Comparison of ENCODE assay signal across 10 cellular contexts in the genomic region with DNA sequence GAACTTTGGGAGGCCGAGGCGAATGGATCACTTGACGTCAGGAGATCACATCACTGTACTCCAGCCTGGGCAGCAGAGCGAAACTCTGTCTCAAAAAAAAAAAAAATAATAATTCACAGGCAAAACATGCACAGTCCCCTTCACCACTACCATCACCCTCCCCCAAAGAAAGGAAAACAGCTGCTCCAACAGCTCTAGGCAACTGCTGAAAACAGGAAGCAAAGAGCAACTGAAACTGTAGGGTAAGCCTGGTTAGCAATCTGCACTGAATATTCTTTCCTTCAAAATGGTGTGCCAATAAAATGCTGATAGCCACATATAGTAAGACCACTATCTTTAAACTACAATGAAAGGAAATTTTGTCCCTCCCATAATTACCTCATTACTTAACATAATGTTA. TPM values are rescaled to one million over a fixed set of nuclear protein-coding genes. Genes with fewer than 3 reads are reported as not detected.
A peak's percentile ranks its signal among the peaks of the same experiment; 100 is the strongest.
DNase-seq lines count a peak whose midpoint lies in the region; ATAC-seq and TF ChIP-seq lines count a peak whose summit lies in the region.
"Had no signal": no experiment of that assay in that cellular context is flagged by ENCODE, and none has a peak within 500 bp of the region (broad histone marks: within the 10 kb centered on the region; RNA-seq: fewer than 3 reads in every experiment).

No MANE protein-coding gene starts in this region.

- H3K27ac Mint-ChIP-seq in T-helper 17 cell, result no peak overlapping the region

- H3K4me1 ChIP-seq in neutrophil (ENCODE audit: control insufficient read depth in 1 of 2, insufficient read depth in 1 of 2, low read depth in 1 of 2, low read length in 1 of 2) (peaks cover 62 to 69% of the 10 kb centered on the region in 2 experiments), SK-N-SH (ENCODE audit: control insufficient read depth in 1 of 2, insufficient read depth in 2 of 2, low read depth in 1 of 2, low read length in 1 of 2) (peaks cover 0 to 11% of the 10 kb centered on the region in 2 experiments; a peak in 2 of 4 replicates)

- peaks cover 23% of the 10 kb centered on the region for H3K4me1 Mint-ChIP-seq in T-helper 17 cell

- no peaks in the 10 kb centered on the region for H3K27me3 Mint-ChIP-seq in T-helper 17 cell

- TF ChIP-seq EP300 in SK-N-SH (IDR thresholded peaks at IDR 0.05; ENCODE audit: borderline replicate concordance in 1 of 2, low read depth in 1 of 2, low read length in 1 of 2), result no peak

- H3K4me2 ChIP-seq in SK-N-SH, result no peak overlapping the region

- no peak overlapping the region for H2AFZ ChIP-seq in SK-N-SH (ENCODE audit: low read depth)

- no peak overlapping the region for H3K9ac ChIP-seq in SK-N-SH

- no peak for DNase-seq in T-helper 17 cell
- no peak for DNase-seq in posterior vena cava (ENCODE audit: low spot score)
- no peak for DNase-seq in SK-N-SH
- DNase-seq in COLO668 (lab: John Stamatoyannopoulos, UW; ENCODE audit: unreplicated experiment), result no peak
- DNase-seq: activated CD4-positive, alpha-beta T cell treated with anti-CD3 and anti-CD28 coated beads, Interleukin-2, amount 50 U/mL, for 48 hours; stimulated activated CD4-positive, alpha-beta T cell treated with anti-CD3 and anti-CD28 coated beads, Interleukin-2, amount 100 ng/mL, for 48 hours had no signal

- H3K36me3 ChIP-seq in neutrophil (peaks cover 54% of the 10 kb centered on the region), SK-N-SH (replicated peaks in 1 of 2; ENCODE audit: control insufficient read depth in 1 of 2, insufficient read depth in 2 of 2, low read length in 1 of 2) (peaks cover 14 to 44% of the 10 kb centered on the region in 2 experiments)

- peak overlapping the region; percentile 5 to 8 for H3K4me3 ChIP-seq in neutrophil (ENCODE audit: low read depth in 1 of 2, low read length in 1 of 2)
- no peak overlapping the region for H3K4me3 ChIP-seq in SK-N-SH (ENCODE audit: low read depth in 2 of 2, low read length in 1 of 2)

- peaks cover 48% of the 10 kb centered on the region for H4K20me1 ChIP-seq in SK-N-SH (ENCODE audit: insufficient read depth)

- TF ChIP-seq CTCF in neutrophil (IDR thresholded peaks at IDR 0.05), result no peak
- TF ChIP-seq CTCF in SK-N-SH (IDR thresholded peaks at IDR 0.05), result no peak

- H3K27me3 ChIP-seq in neutrophil, result no peaks in the 10 kb centered on the region
- no peaks in the 10 kb centered on the region for H3K27me3 ChIP-seq in SK-N-SH (ENCODE audit: insufficient read depth)

- H3F3A ChIP-seq in SK-N-SH (replicated peaks; ENCODE audit: insufficient read depth), result peaks cover 7% of the 10 kb centered on the region

- no peaks in the 10 kb centered on the region for H3K36me3 Mint-ChIP-seq in T-helper 17 cell (ENCODE audit: low read depth)

- CTCF ChIA-PET in SK-N-SH (lab: Yijun Ruan, JAX), result no interaction called here

- H3K9me3 ChIP-seq in T-helper 17 cell (ENCODE audit: control insufficient read depth, low read length, poor library complexity, severe bottlenecking) (no peaks in the 10 kb centered on the region), neutrophil (no peaks in the 10 kb centered on the region), SK-N-SH (no peaks in the 10 kb centered on the region)

- H3K27ac ChIP-seq in neutrophil (peak overlapping the region; percentile 81), SK-N-SH (ENCODE audit: low read depth in 2 of 2, low read length in 1 of 2) (no peak overlapping the region)

- 95% methylated on average over 4 of the region's 4 CpGs for WGBS in SK-N-SH (ENCODE audit: low lambda C conversion rate)

- no peaks in the 10 kb centered on the region for H3K9me2 ChIP-seq in SK-N-SH

- peaks cover 100% of the 10 kb centered on the region for H3K79me2 ChIP-seq in SK-N-SH (ENCODE audit: insufficient read depth)

- POLR2A ChIA-PET in SK-N-SH (lab: Yijun Ruan, JAX), result no interaction called here

- intact Hi-C loops in posterior vena cava (cut with DNase I), result no loop called here

- ATAC-seq in GM19324 (IDR thresholded peaks at IDR 0.05; ENCODE audit: low FRiP score, unreplicated experiment), result peak; percentile 80
- ATAC-seq in HG03159 (IDR thresholded peaks at IDR 0.05; ENCODE audit: unreplicated experiment), result peak; percentile 78
- ATAC-seq in T-helper 17 cell, result peak; percentile 53
- ATAC-seq in esophagus mucosa, result no peak

- no peak for TF ChIP-seq RAD21 in SK-N-SH (IDR thresholded peaks at IDR 0.05; ENCODE audit: low read length)

- no peak overlapping the region for H3K4me3 Mint-ChIP-seq in T-helper 17 cell

TF ChIP-seq in SK-N-SH, 30 proteins besides CTCF, POLR2A, EP300 and RAD21:
- TF ChIP-seq SMC3 (IDR thresholded peaks at IDR 0.05; ENCODE audit: low read depth, low read length) (no peak), CHD2 (IDR thresholded peaks at IDR 0.05; ENCODE audit: low read length, partially characterized antibody) (no peak), GABPA (IDR thresholded peaks at IDR 0.05; ENCODE audit: low read depth) (no peak), GATA2 (CRISPR knock-in tag; IDR thresholded peaks at IDR 0.05) (no peak), MEF2A (IDR thresholded peaks at IDR 0.05; ENCODE audit: borderline replicate concordance, low read depth) (no peak), MXI1 (IDR thresholded peaks at IDR 0.05; ENCODE audit: low read depth, low read length) (no peak), YY1 (IDR thresholded peaks at IDR 0.05; ENCODE audit: low read depth) (no peak), FOXJ3 (CRISPR knock-in tag; IDR thresholded peaks at IDR 0.05) (no peak), POLR2AphosphoS5 (IDR thresholded peaks at IDR 0.05; ENCODE audit: low read depth, low read length) (no peak), TEAD4 (IDR thresholded peaks at IDR 0.05; ENCODE audit: borderline replicate concordance, insufficient read depth) (no peak), RFX5 (IDR thresholded peaks at IDR 0.05; ENCODE audit: low read length) (no peak)
- TF ChIP-seq, protein P1, sequence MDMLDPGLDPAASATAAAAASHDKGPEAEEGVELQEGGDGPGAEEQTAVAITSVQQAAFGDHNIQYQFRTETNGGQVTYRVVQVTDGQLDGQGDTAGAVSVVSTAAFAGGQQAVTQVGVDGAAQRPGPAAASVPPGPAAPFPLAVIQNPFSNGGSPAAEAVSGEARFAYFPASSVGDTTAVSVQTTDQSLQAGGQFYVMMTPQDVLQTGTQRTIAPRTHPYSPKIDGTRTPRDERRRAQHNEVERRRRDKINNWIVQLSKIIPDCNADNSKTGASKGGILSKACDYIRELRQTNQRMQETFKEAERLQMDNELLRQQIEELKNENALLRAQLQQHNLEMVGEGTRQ (IDR thresholded peaks at IDR 0.05; ENCODE audit: borderline replicate concordance, low read depth, low read length), result no peak
- TF ChIP-seq, protein P2, sequence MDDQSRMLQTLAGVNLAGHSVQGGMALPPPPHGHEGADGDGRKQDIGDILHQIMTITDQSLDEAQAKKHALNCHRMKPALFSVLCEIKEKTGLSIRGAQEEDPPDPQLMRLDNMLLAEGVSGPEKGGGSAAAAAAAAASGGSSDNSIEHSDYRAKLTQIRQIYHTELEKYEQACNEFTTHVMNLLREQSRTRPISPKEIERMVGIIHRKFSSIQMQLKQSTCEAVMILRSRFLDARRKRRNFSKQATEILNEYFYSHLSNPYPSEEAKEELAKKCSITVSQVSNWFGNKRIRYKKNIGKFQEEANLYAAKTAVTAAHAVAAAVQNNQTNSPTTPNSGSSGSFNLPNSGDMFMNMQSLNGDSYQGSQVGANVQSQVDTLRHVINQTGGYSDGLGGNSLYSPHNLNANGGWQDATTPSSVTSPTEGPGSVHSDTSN (IDR thresholded peaks at IDR 0.05), result no peak

RNA-seq across cellular contexts. Expression of a gene that starts 11.8 kb away (rescaled TPM):
- 10 to 100 TPM; 49.1 to 58.0 TPM for total RNA-seq in T-helper 17 cell
- total RNA-seq in posterior vena cava, result 10 to 100 TPM; 50.4 to 50.6 TPM
- polyA plus RNA-seq in SK-N-SH (2012; rRNA removed), result 29.6 and 45.4 TPM in 2 replicates
- 42.8 and 47.5 TPM in 2 replicates for polyA plus RNA-seq in SK-N-SH (2012; cell fraction: cytosol; rRNA removed)
- 21.0 and 39.8 TPM in 2 replicates for polyA plus RNA-seq in SK-N-SH (2012; cell fraction: nucleus; rRNA removed)
- total RNA-seq in esophagus mucosa, result 87.4 TPM

Comparison
In these comparisons a context has a peak if more than half of its experiments do, and no peak if none do; other contexts are left out.
1. H3K4me3 ChIP-seq: peak in neutrophil (2 of 2); none in SK-N-SH (0 of 2).